ENCODE assay signal across 16 cellular contexts in the genomic region with DNA sequence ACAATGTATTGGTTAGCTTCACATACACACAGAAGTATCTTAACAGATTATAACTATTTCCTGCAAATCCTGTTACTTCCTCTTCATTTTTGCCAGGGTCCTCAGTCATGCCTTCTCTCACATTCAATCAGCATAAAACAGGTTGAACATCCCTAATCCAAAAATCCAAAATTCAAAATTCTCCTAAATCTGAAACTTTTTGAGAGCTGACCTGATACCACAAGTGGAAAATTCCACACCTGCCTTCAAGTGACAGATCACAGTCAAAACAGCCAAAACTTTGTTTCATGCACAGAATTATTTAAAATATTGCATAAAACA.
DNase-seq lines count a peak whose midpoint lies in the region; ATAC-seq and TF ChIP-seq lines count a peak whose summit lies in the region.
"Had no signal": no experiment of that assay in that cellular context is flagged by ENCODE, and none has a peak within 500 bp of the region (broad histone marks: within the 10 kb centered on the region; RNA-seq: fewer than 3 reads in every experiment).

No MANE protein-coding gene starts in this region.

- H3K4me3 ChIP-seq in A673 (ENCODE audit: low read depth, low read length, poor library complexity, severe bottlenecking) (no peak overlapping the region), HEK293 (ENCODE audit: low read depth, low read length) (no peak overlapping the region), PC-9 (no peak overlapping the region), right cardiac atrium (ENCODE audit: low read length) (no peak overlapping the region)
- H3K4me3 ChIP-seq: A549; BLaER1 treated with 17β-estradiol and CSF1 and Interleukin-3, amounts not matched to agents 10 nM and 100 nM; Peyer's patch; SK-N-MC had no signal

- BruUV-seq in A673 (replicated peaks; lab: Mats Ljungman, UMichigan) (no TSS peak), PC-9 (replicated peaks; lab: Mats Ljungman, UMichigan) (no TSS peak)

- no peak overlapping the region for H2AFZ ChIP-seq in PC-9

- no peaks in the 10 kb centered on the region for H3K9me3 ChIP-seq in A673 (ENCODE audit: low read depth, low read length, poor library complexity, severe bottlenecking)
- no peaks in the 10 kb centered on the region for H3K9me3 ChIP-seq in HEK293 (ENCODE audit: control insufficient read depth, insufficient read depth, low read depth, low read length)
- peaks cover 6% of the 10 kb centered on the region; the same call in 1 of the 2 replicates for H3K9me3 ChIP-seq in PC-9 (ENCODE audit: insufficient read depth, low read depth)
- H3K9me3 ChIP-seq in right cardiac atrium (ENCODE audit: control insufficient read depth, low read length): no peaks in the 10 kb centered on the region
- H3K9me3 ChIP-seq: A549, Peyer's patch had no signal

- H3K36me3 ChIP-seq in A673 (ENCODE audit: insufficient read depth, low read length, poor library complexity, severe bottlenecking) (no peaks in the 10 kb centered on the region), HEK293 (ENCODE audit: control insufficient read depth in 2 of 2, insufficient read depth in 1 of 2, low read length in 2 of 2) (no peaks in the 10 kb centered on the region), PC-9 (ENCODE audit: low read depth) (no peaks in the 10 kb centered on the region)
- H3K36me3 ChIP-seq: BLaER1 treated with 17β-estradiol and CSF1 and Interleukin-3, amounts not matched to agents 10 nM and 100 nM; Peyer's patch had no signal

- no peaks in the 10 kb centered on the region for H3K4me1 ChIP-seq in A673 (ENCODE audit: insufficient read depth, low read length, poor library complexity, severe bottlenecking)
- H3K4me1 ChIP-seq in HEK293 (ENCODE audit: control insufficient read depth, insufficient read depth, low read length): no peaks in the 10 kb centered on the region
- peaks cover 24% of the 10 kb centered on the region for H3K4me1 ChIP-seq in PC-9 (replicated peaks; ENCODE audit: insufficient read depth)
- peaks cover 2% of the 10 kb centered on the region for H3K4me1 ChIP-seq in right cardiac atrium (ENCODE audit: control insufficient read depth, insufficient read depth, low read length)
- H3K4me1 ChIP-seq: Peyer's patch had no signal

- H3K27me3 ChIP-seq in A673 (replicated peaks; ENCODE audit: insufficient read depth, low read depth, low read length, poor library complexity) (no peaks in the 10 kb centered on the region), PC-9 (ENCODE audit: insufficient read depth, low read depth) (no peaks in the 10 kb centered on the region), right cardiac atrium (ENCODE audit: control insufficient read depth, insufficient read depth) (no peaks in the 10 kb centered on the region)
- H3K27me3 ChIP-seq: BLaER1 treated with 17β-estradiol and CSF1 and Interleukin-3, amounts not matched to agents 10 nM and 100 nM; Peyer's patch had no signal

- POLR2A ChIA-PET in A673 (lab: Charles Lee; ENCODE audit: low non-redundant PET) (interaction anchor here (0.7 kb wide), 1 partner anchor 1253 kb away, joined by 3 read pairs; no protein-coding TSS in a partner anchor), HEK293 (lab: Yijun Ruan, JAX) (interaction anchor here (0.5 to 1.3 kb wide), 3 partner anchors 17 to 155 kb away, joined by 4 to 5 read pairs (median 5); no protein-coding TSS in a partner anchor), PC-9 (lab: Charles Lee; ENCODE audit: unreplicated experiment) (interaction anchor here (0.6 to 0.8 kb wide), 3 partner anchors 14 to 343 kb away, joined by 3 to 7 read pairs (median 6); no protein-coding TSS in a partner anchor)

- no peaks in the 10 kb centered on the region for H4K20me1 ChIP-seq in PC-9 (ENCODE audit: insufficient read depth)
- H4K20me1 ChIP-seq: BLaER1 treated with 17β-estradiol and CSF1 and Interleukin-3, amounts not matched to agents 10 nM and 100 nM had no signal

- TF ChIP-seq CTCF in A673 (conservative IDR thresholded peaks at IDR 0.05; ENCODE audit: low read depth, low read length) (peak; percentile 21; the same call in 1 of the 2 replicates), HEK293 (tag by site-specific recombination; IDR thresholded peaks at IDR 0.05) (0 out of 2 replicates have a peak, but pooled peaks have one; percentile 5), PC-9 (conservative IDR thresholded peaks at IDR 0.05) (peak; percentile 17)

- H3K79me2 ChIP-seq in PC-9 (ENCODE audit: low read depth): no peaks in the 10 kb centered on the region

- intact Hi-C loops in A673 (cut with micrococcal nuclease; ENCODE audit: unreplicated experiment): no loop called here
- intact Hi-C loops in PC-9 (cut with micrococcal nuclease; ENCODE audit: unreplicated experiment): loop anchor here (2.0 to 10.0 kb wide), 3 partner anchors 28 to 236 kb away; no protein-coding TSS in a partner anchor
- intact Hi-C loops in right cardiac atrium (cut with DNase I): no loop called here

- peaks cover 14% of the 10 kb centered on the region; the same call in 1 of the 2 replicates for H3F3A ChIP-seq in PC-9 (ENCODE audit: insufficient read depth, low read depth)

- no peak for ATAC-seq in right cardiac atrium
- no peak for ATAC-seq in HG02852 (IDR thresholded peaks at IDR 0.05; ENCODE audit: unreplicated experiment)
- ATAC-seq: T-cell had no signal

- CTCF ChIA-PET in A673 (lab: Charles Lee) (interaction anchor here (0.7 to 0.8 kb wide), 2 partner anchors 11 to 239 kb away, joined by 3 to 4 read pairs; no protein-coding TSS in a partner anchor), HEK293 (lab: Yijun Ruan, JAX) (interaction anchor here (0.6 to 5.1 kb wide), 24 partner anchors 11 to 811 kb away, joined by 3 to 59 read pairs (median 4); no protein-coding TSS in a partner anchor), PC-9 (lab: Charles Lee) (interaction anchor here (0.6 to 1.3 kb wide), 9 partner anchors 9 to 403 kb away, joined by 3 to 14 read pairs (median 4); no protein-coding TSS in a partner anchor)

- no peak overlapping the region for H3K27ac ChIP-seq in A673 (ENCODE audit: low read depth, low read length, poor library complexity, severe bottlenecking)
- no peak overlapping the region for H3K27ac ChIP-seq in HEK293 (ENCODE audit: extremely low read depth, low read depth, low read length)
- no peak overlapping the region for H3K27ac ChIP-seq in PC-9
- no peak overlapping the region for H3K27ac ChIP-seq in right cardiac atrium (ENCODE audit: low read length)
- H3K27ac ChIP-seq: A549; BLaER1 treated with 17β-estradiol and CSF1 and Interleukin-3, amounts not matched to agents 10 nM and 100 nM; Peyer's patch; SK-N-MC had no signal

- no peaks in the 10 kb centered on the region for H3K9me2 ChIP-seq in PC-9 (ENCODE audit: insufficient read depth)

- DNase-seq in A673 (ENCODE audit: low spot score) (no peak), PC-9 (no peak), ecto neural progenitor cell (ENCODE audit: low spot score) (peak; percentile 8), HK-2 (ENCODE audit: unreplicated experiment) (no peak), right cardiac atrium (no peak), NCI-H2227 (lab: John Stamatoyannopoulos, UW; ENCODE audit: unreplicated experiment) (no peak)
- DNase-seq: DMS79, NCI-H187, Right ventricle myocardium superior had no signal

- H3K4me2 ChIP-seq in PC-9: no peak overlapping the region

TF ChIP-seq in HEK293, 187 proteins besides CTCF, POLR2A, EP300 and RAD21 (continues in another document):
- TF ChIP-seq ZNF585B (tag by site-specific recombination; IDR thresholded peaks at IDR 0.05) (no peak), ZNF398 (tag by site-specific recombination; IDR thresholded peaks at IDR 0.05) (no peak), SCRT1 (tag by site-specific recombination; IDR thresholded peaks at IDR 0.05; ENCODE audit: borderline replicate concordance) (no peak), ZNF707 (tag by site-specific recombination; IDR thresholded peaks at IDR 0.05) (no peak), ZNF112 (tag by site-specific recombination; IDR thresholded peaks at IDR 0.05) (no peak), EGR2 (tag by site-specific recombination; IDR thresholded peaks at IDR 0.05; ENCODE audit: low read depth) (no peak)
- TF ChIP-seq, protein P1, sequence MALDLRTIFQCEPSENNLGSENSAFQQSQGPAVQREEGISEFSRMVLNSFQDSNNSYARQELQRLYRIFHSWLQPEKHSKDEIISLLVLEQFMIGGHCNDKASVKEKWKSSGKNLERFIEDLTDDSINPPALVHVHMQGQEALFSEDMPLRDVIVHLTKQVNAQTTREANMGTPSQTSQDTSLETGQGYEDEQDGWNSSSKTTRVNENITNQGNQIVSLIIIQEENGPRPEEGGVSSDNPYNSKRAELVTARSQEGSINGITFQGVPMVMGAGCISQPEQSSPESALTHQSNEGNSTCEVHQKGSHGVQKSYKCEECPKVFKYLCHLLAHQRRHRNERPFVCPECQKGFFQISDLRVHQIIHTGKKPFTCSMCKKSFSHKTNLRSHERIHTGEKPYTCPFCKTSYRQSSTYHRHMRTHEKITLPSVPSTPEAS (tag by site-specific recombination; IDR thresholded peaks at IDR 0.05): no peak
